In the genomic region with DNA sequence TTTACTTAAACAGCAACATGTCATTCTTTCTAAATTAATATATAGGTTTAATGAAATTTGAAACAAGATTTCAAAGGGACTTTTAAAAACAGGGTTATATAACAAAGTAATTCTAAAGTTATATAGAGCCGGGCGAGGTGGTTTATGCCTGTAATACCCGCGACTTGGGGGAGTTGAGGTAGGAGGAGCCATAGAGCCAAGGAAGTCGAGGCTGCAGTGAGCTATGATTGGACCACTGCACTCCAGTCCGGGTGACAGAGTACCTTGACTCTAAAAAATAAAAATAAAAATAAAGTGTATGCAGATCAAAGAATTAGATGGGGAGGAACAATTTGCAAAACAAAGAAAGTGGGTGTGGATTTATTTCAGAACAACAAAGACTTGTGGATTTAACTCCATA, we compare ENCODE assay signal across 24 cellular contexts.
"Had no signal": no experiment of that assay in that cellular context is flagged by ENCODE, and none has a peak within 500 bp of the region (broad histone marks: within the 10 kb centered on the region; RNA-seq: fewer than 3 reads in every experiment).

No MANE protein-coding gene starts in this region.

- H3K4me2 ChIP-seq: smooth muscle cell had no signal

- H3K27me3 ChIP-seq: ovary, right atrium auricular region, right lobe of liver, tibial nerve, uterus had no signal

- DNase-seq: islet precursor cell; left ventricle myocardium inferior; mesendoderm; naive B cell; natural killer cell; nephron progenitor cell; ovary; right lobe of liver; stimulated activated CD4-positive, alpha-beta T cell treated with anti-CD3 and anti-CD28 coated beads, Interleukin-1b, Interleukin-23, amount 100 ng/mL, for 48 hours; stimulated activated CD4-positive, alpha-beta T cell treated with anti-CD3 and anti-CD28 coated beads, Interleukin-2, amount 100 ng/mL, for 48 hours; stimulated activated CD4-positive, alpha-beta T cell treated with anti-CD3 and anti-CD28 coated beads, Interleukin-4, amount 100 ng/mL, for 4 hours; stimulated activated CD8-positive, alpha-beta memory T cell treated with anti-CD3 and anti-CD28 coated beads, Interleukin-4, amount 100 ng/mL, for 48 hours; stimulated activated naive CD4-positive, alpha-beta T cell treated with Interleukin-2 at 50 U/mL for 16 hours; stimulated activated naive CD8-positive, alpha-beta T cell treated with anti-CD3 and anti-CD28 coated beads, Interleukin-15, amount 100 ng/mL, for 72 hours; substantia nigra; uterus had no signal

- H3K4me1 Mint-ChIP-seq: mesothelial cell of epicardium; naive B cell; natural killer cell; stimulated activated memory B cell treated with anti-CD40 and anti-IgM and Interleukin-4, amounts not matched to agents 10 μg/mL and 1 μg/mL and 100 μg/mL, for 72 hours; stimulated activated naive CD8-positive, alpha-beta T cell treated with anti-CD3 and anti-CD28 coated beads, Interleukin-15, amount 100 ng/mL, for 72 hours had no signal

- H3K4me3 ChIP-seq: left ventricle myocardium inferior, lung, ovary, right atrium auricular region, right lobe of liver, smooth muscle cell, tibial nerve, uterus had no signal

- H3K36me3 Mint-ChIP-seq: mesothelial cell of epicardium; naive B cell; natural killer cell; stimulated activated memory B cell treated with anti-CD40 and anti-IgM and Interleukin-4, amounts not matched to agents 10 μg/mL and 1 μg/mL and 100 μg/mL, for 72 hours; type B pancreatic cell had no signal

- H3K4me3 Mint-ChIP-seq: mesothelial cell of epicardium; naive B cell; natural killer cell; nephron progenitor cell; stimulated activated memory B cell treated with anti-CD40 and anti-IgM and Interleukin-4, amounts not matched to agents 10 μg/mL and 1 μg/mL and 100 μg/mL, for 72 hours; stimulated activated naive CD8-positive, alpha-beta T cell treated with anti-CD3 and anti-CD28 coated beads, Interleukin-15, amount 100 ng/mL, for 72 hours; type B pancreatic cell had no signal

- ATAC-seq: natural killer cell; right lobe of liver; stimulated activated memory B cell treated with anti-CD40 and anti-IgM and Interleukin-4, amounts not matched to agents 10 μg/mL and 1 μg/mL and 100 μg/mL, for 72 hours; stimulated activated naive CD8-positive, alpha-beta T cell treated with anti-CD3 and anti-CD28 coated beads, Interleukin-15, amount 100 ng/mL, for 72 hours had no signal

- H3K36me3 ChIP-seq: left ventricle myocardium inferior, ovary, right atrium auricular region, right lobe of liver, tibial nerve, uterus had no signal

- H3K27ac ChIP-seq: left ventricle myocardium inferior, ovary, right atrium auricular region, right lobe of liver, tibial nerve, uterus had no signal

- H3K27me3 Mint-ChIP-seq: stimulated activated memory B cell treated with anti-CD40 and anti-IgM and Interleukin-4, amounts not matched to agents 10 μg/mL and 1 μg/mL and 100 μg/mL, for 72 hours; stimulated activated naive CD8-positive, alpha-beta T cell treated with anti-CD3 and anti-CD28 coated beads, Interleukin-15, amount 100 ng/mL, for 72 hours had no signal

- H3K9me3 ChIP-seq: left ventricle myocardium inferior, ovary, right atrium auricular region, right lobe of liver, tibial nerve, uterus had no signal

- H3K9me3 Mint-ChIP-seq: mesothelial cell of epicardium; natural killer cell; nephron progenitor cell; stimulated activated memory B cell treated with anti-CD40 and anti-IgM and Interleukin-4, amounts not matched to agents 10 μg/mL and 1 μg/mL and 100 μg/mL, for 72 hours; stimulated activated naive CD8-positive, alpha-beta T cell treated with anti-CD3 and anti-CD28 coated beads, Interleukin-15, amount 100 ng/mL, for 72 hours; type B pancreatic cell had no signal

- H3K27ac Mint-ChIP-seq: mesothelial cell of epicardium; naive B cell; natural killer cell; nephron progenitor cell; progenitor cell of endocrine pancreas; stimulated activated memory B cell treated with anti-CD40 and anti-IgM and Interleukin-4, amounts not matched to agents 10 μg/mL and 1 μg/mL and 100 μg/mL, for 72 hours; stimulated activated naive CD8-positive, alpha-beta T cell treated with anti-CD3 and anti-CD28 coated beads, Interleukin-15, amount 100 ng/mL, for 72 hours; type B pancreatic cell had no signal

- H3K4me1 ChIP-seq: left ventricle myocardium inferior, right atrium auricular region, right lobe of liver, tibial nerve, uterus had no signal
